Comparison of ENCODE assay signal across 8 cellular contexts in the genomic region with DNA sequence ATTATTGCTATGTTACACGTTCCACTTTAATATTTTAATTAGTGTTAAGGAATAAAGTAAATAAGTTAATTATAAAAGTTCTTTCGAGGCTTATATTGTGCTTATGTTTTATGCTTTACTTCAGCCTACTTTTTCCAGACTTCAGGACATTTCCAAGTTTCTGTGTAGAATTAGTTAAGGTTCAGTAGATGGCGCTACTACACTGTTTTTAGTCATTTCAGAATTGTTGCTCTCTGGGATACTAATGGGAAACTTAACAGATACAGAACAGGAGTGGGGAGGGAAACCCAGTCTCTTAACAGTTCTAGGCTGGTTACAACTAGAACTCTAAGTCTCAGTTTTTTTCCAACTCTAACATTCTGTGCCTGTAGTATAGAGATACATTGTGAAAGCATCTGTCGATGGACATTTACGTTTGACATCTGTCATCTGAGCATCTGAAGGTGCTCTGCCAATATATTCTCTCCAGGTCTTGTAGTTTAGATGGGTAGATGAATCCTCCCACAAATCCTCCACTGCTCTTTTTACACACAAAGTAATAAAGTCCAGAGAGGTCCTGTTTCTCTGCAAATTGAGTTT. TPM values are rescaled to one million over a fixed set of nuclear protein-coding genes. Genes with fewer than 3 reads are reported as not detected.
DNase-seq lines count a peak whose midpoint lies in the region; ATAC-seq and TF ChIP-seq lines count a peak whose summit lies in the region.

No MANE protein-coding gene starts in this region.

- H3K27me3 ChIP-seq in heart left ventricle (no peaks in the 10 kb centered on the region), OCI-LY1 (ENCODE audit: insufficient read depth, low read length) (no peaks in the 10 kb centered on the region)

- H3K36me3 ChIP-seq in heart left ventricle, result no peaks in the 10 kb centered on the region
- no peaks in the 10 kb centered on the region for H3K36me3 ChIP-seq in OCI-LY1 (ENCODE audit: insufficient read depth, low read length)

- ATAC-seq in heart left ventricle, result peak in 3 of 4 donors; percentile 22 to 50 (median 28)
- ATAC-seq in Right ventricle myocardium inferior, result no peak
- no peak for ATAC-seq in HG03439 (IDR thresholded peaks at IDR 0.05; ENCODE audit: unreplicated experiment)
- ATAC-seq in GM19023 (IDR thresholded peaks at IDR 0.05; ENCODE audit: unreplicated experiment), result no peak

- no peaks in the 10 kb centered on the region for H3K79me2 ChIP-seq in OCI-LY1 (ENCODE audit: insufficient read depth, low read length)

- H3K27ac ChIP-seq in heart left ventricle, result no peak overlapping the region
- no peak overlapping the region for H3K27ac ChIP-seq in OCI-LY1 (ENCODE audit: low read depth, low read length, poor library complexity, severe bottlenecking)

- WGBS in heart left ventricle, 4 donors, result 29 to 35% (median 30%) methylated on average over 5 of the region's 5 CpGs

- H3K4me3 ChIP-seq in heart left ventricle (no peak overlapping the region), OCI-LY1 (ENCODE audit: low read depth, low read length, poor library complexity, severe bottlenecking) (no peak overlapping the region)

- H3F3A ChIP-seq in OCI-LY1 (ENCODE audit: insufficient read depth, low read length), result no peaks in the 10 kb centered on the region

- no peak for DNase-seq in heart left ventricle
- DNase-seq in Right ventricle myocardium inferior (ENCODE audit: missing footprints), result no peak
- DNase-seq in erythroblast (lab: John Stamatoyannopoulos, UW), result peak; percentile 39 to 64
- peak; percentile 51 for DNase-seq in renal cortical epithelial cell (ENCODE audit: low read depth)
- DNase-seq in GM19238 (ENCODE audit: insufficient read length, low spot score), result no peak

- H2AFZ ChIP-seq in OCI-LY1 (ENCODE audit: low read length), result no peak overlapping the region

- no peaks in the 10 kb centered on the region for H4K20me1 ChIP-seq in OCI-LY1 (ENCODE audit: insufficient read depth, low read length)

- intact Hi-C loops in heart left ventricle (cut with DNase I), result no loop called here
- intact Hi-C loops in Right ventricle myocardium inferior (cut with DNase I), result no loop called here

- peaks cover 0 to 4% (median 0%) of the 10 kb centered on the region in 12 donors for H3K4me1 ChIP-seq in heart left ventricle
- H3K4me1 ChIP-seq in OCI-LY1 (ENCODE audit: insufficient read depth, low read length, severe bottlenecking), result no peaks in the 10 kb centered on the region

- H3K9me2 ChIP-seq in OCI-LY1 (ENCODE audit: low read depth, low read length), result no peaks in the 10 kb centered on the region

- H3K4me2 ChIP-seq in OCI-LY1 (ENCODE audit: low read length), result no peak overlapping the region

- no peak overlapping the region for H3K9ac ChIP-seq in OCI-LY1 (ENCODE audit: low read length)

- TF ChIP-seq CTCF in heart left ventricle (IDR thresholded peaks at IDR 0.05) (peak; percentile 25 to 69 (median 53)), OCI-LY1 (IDR thresholded peaks at IDR 0.05; ENCODE audit: low read length) (peak; percentile 64)

- TF ChIP-seq POLR2A in heart left ventricle (IDR thresholded peaks at IDR 0.05) (no peak), erythroblast (IDR thresholded peaks at IDR 0.05; ENCODE audit: low read length) (no peak)

- H3K9me3 ChIP-seq in heart left ventricle, result no peaks in the 10 kb centered on the region
- H3K9me3 ChIP-seq in OCI-LY1 (ENCODE audit: low read length), result no peaks in the 10 kb centered on the region

RNA-seq across cellular contexts. Expression of a gene that starts 56.8 kb away (rescaled TPM):
- total RNA-seq in heart left ventricle (10 to 100 TPM in 4 of 9 donors, 1 to 10 TPM in 5; 6.7 to 18.0 (median 9.9) TPM), Right ventricle myocardium inferior (12.2 TPM), renal cortical epithelial cell (11.5 and 34.9 TPM in 2 replicates)
- 1 to 10 TPM; 4.1 to 9.8 TPM for polyA plus RNA-seq in heart left ventricle

Comparison
In these comparisons a context has a peak if more than half of its experiments do, and no peak if none do; other contexts are left out.
1. ATAC-seq: peak in heart left ventricle (3 of 4); none in Right ventricle myocardium inferior (single experiment), HG03439 (single experiment) and GM19023 (single experiment).
2. DNase-seq: peak in erythroblast (2 of 2) and renal cortical epithelial cell (single experiment); none in heart left ventricle (0 of 5), Right ventricle myocardium inferior (single experiment) and GM19238 (single experiment).